Comparison of ENCODE assay signal across 21 cellular contexts in genomic region chr5:34847056-34847455, GRCh38. TPM values are rescaled to one million over a fixed set of nuclear protein-coding genes. Genes with fewer than 3 reads are reported as not detected.
A peak's percentile ranks its signal among the peaks of the same experiment; 100 is the strongest.
DNase-seq lines count a peak whose midpoint lies in the region; ATAC-seq and TF ChIP-seq lines count a peak whose summit lies in the region.
"Had no signal": no experiment of that assay in that cellular context is flagged by ENCODE, and none has a peak within 500 bp of the region (broad histone marks: within the 10 kb centered on the region; RNA-seq: fewer than 3 reads in every experiment).

No MANE protein-coding gene starts in this region.

- TF ChIP-seq CTCF in WERI-Rb-1 (IDR thresholded peaks at IDR 0.05; ENCODE audit: low read depth, low read length): no peak

- no peaks in the 10 kb centered on the region for H3K4me1 Mint-ChIP-seq in activated CD4-positive, alpha-beta T cell treated with anti-CD3 and anti-CD28 coated beads for 36 hours
- H3K4me1 Mint-ChIP-seq in activated CD4-positive, alpha-beta T cell treated with anti-CD3 and anti-CD28 coated beads, Interleukin-2, amount 10 ng/mL, durations not matched to agents 7 days and 5 days: no peaks in the 10 kb centered on the region
- H3K4me1 Mint-ChIP-seq in CD8-positive, alpha-beta memory T cell: no peaks in the 10 kb centered on the region
- H3K4me1 Mint-ChIP-seq: B cell had no signal

- no peak overlapping the region for H3K4me3 Mint-ChIP-seq in activated CD4-positive, alpha-beta T cell treated with anti-CD3 and anti-CD28 coated beads for 36 hours
- no peak overlapping the region for H3K4me3 Mint-ChIP-seq in activated CD4-positive, alpha-beta T cell treated with anti-CD3 and anti-CD28 coated beads, Interleukin-2, amount 10 ng/mL, durations not matched to agents 7 days and 5 days
- no peak overlapping the region for H3K4me3 Mint-ChIP-seq in CD8-positive, alpha-beta memory T cell
- H3K4me3 Mint-ChIP-seq: B cell; CD8-positive, alpha-beta T cell had no signal

- H3K4me1 ChIP-seq in CD8-positive, alpha-beta memory T cell (ENCODE audit: insufficient read depth, low read length): no peaks in the 10 kb centered on the region
- H3K4me1 ChIP-seq: BLaER1 treated with 17β-estradiol and CSF1 and Interleukin-3, amounts not matched to agents 10 nM and 100 nM; HAP-1 had no signal

- H3K9me3 Mint-ChIP-seq in activated CD4-positive, alpha-beta T cell treated with anti-CD3 and anti-CD28 coated beads for 36 hours (ENCODE audit: low read depth): no peaks in the 10 kb centered on the region
- H3K9me3 Mint-ChIP-seq in activated CD4-positive, alpha-beta T cell treated with anti-CD3 and anti-CD28 coated beads, Interleukin-2, amount 10 ng/mL, durations not matched to agents 7 days and 5 days: no peaks in the 10 kb centered on the region
- no peaks in the 10 kb centered on the region for H3K9me3 Mint-ChIP-seq in CD8-positive, alpha-beta memory T cell
- H3K9me3 Mint-ChIP-seq: CD8-positive, alpha-beta T cell had no signal

- intact Hi-C loops in activated CD4-positive, alpha-beta T cell treated with anti-CD3 and anti-CD28 coated beads for 36 hours (cut with DNase I, micrococcal nuclease): no loop called here

- H3K27me3 ChIP-seq in WERI-Rb-1 (ENCODE audit: insufficient read depth, low read depth, severe bottlenecking): no peaks in the 10 kb centered on the region
- no peaks in the 10 kb centered on the region for H3K27me3 ChIP-seq in CD8-positive, alpha-beta memory T cell (ENCODE audit: insufficient read depth, low read length, poor library complexity, severe bottlenecking)
- H3K27me3 ChIP-seq: BLaER1 treated with 17β-estradiol and CSF1 and Interleukin-3, amounts not matched to agents 10 nM and 100 nM had no signal

- no peaks in the 10 kb centered on the region for H3K9me3 ChIP-seq in WERI-Rb-1 (ENCODE audit: severe bottlenecking)
- H3K9me3 ChIP-seq in CD8-positive, alpha-beta memory T cell (ENCODE audit: low read length): no peaks in the 10 kb centered on the region
- H3K9me3 ChIP-seq: HAP-1 had no signal

- peak overlapping the region; percentile 71 for H3K27ac ChIP-seq in WERI-Rb-1
- no peak overlapping the region for H3K27ac ChIP-seq in CD8-positive, alpha-beta memory T cell (ENCODE audit: low read depth, low read length)
- H3K27ac ChIP-seq: BLaER1 treated with 17β-estradiol and CSF1 and Interleukin-3, amounts not matched to agents 10 nM and 100 nM; GM23248 had no signal

- no peaks in the 10 kb centered on the region for H3K36me3 ChIP-seq in WERI-Rb-1
- no peaks in the 10 kb centered on the region for H3K36me3 ChIP-seq in CD8-positive, alpha-beta memory T cell (ENCODE audit: insufficient read depth, low read length)
- H3K36me3 ChIP-seq: BLaER1 treated with 17β-estradiol and CSF1 and Interleukin-3, amounts not matched to agents 10 nM and 100 nM; HAP-1 had no signal

- peaks cover 3% of the 10 kb centered on the region for H3K27me3 Mint-ChIP-seq in activated CD4-positive, alpha-beta T cell treated with anti-CD3 and anti-CD28 coated beads for 36 hours
- H3K27me3 Mint-ChIP-seq in activated CD4-positive, alpha-beta T cell treated with anti-CD3 and anti-CD28 coated beads, Interleukin-2, amount 10 ng/mL, durations not matched to agents 7 days and 5 days: peaks cover 5% of the 10 kb centered on the region
- peaks cover 10 to 51% of the 10 kb centered on the region in 2 donors for H3K27me3 Mint-ChIP-seq in CD8-positive, alpha-beta memory T cell

- ATAC-seq in activated CD4-positive, alpha-beta T cell treated with anti-CD3 and anti-CD28 coated beads for 36 hours: peak; percentile 16
- ATAC-seq: CD8-positive, alpha-beta T cell had no signal

- CTCF ChIA-PET in activated CD4-positive, alpha-beta T cell treated with anti-CD3 and anti-CD28 coated beads for 36 hours (lab: Charles Lee): interaction anchor here (0.7 to 1.2 kb wide), 4 partner anchors 8 to 531 kb away, joined by 3 to 8 read pairs (median 4); partner anchors contain the start of gene TTC23L
- CTCF ChIA-PET in activated CD4-positive, alpha-beta T cell treated with anti-CD3 and anti-CD28 coated beads, Interleukin-2, amount 10 ng/mL, durations not matched to agents 7 days and 5 days (lab: Charles Lee): interaction anchor here (0.6 kb wide), 1 partner anchor 826 kb away, joined by 3 read pairs; no protein-coding TSS in a partner anchor
- CTCF ChIA-PET in CD8-positive, alpha-beta memory T cell (lab: Charles Lee): interaction anchor here (0.6 kb wide), 1 partner anchor 9 kb away, joined by 3 read pairs; no protein-coding TSS in a partner anchor

- no peak for DNase-seq in activated CD4-positive, alpha-beta T cell treated with anti-CD3 and anti-CD28 coated beads for 36 hours
- DNase-seq in activated CD4-positive, alpha-beta T cell treated with anti-CD3 and anti-CD28 coated beads, Interleukin-2, amount 10 ng/mL, durations not matched to agents 7 days and 5 days: no peak
- peak; percentile 96 to 99 for DNase-seq in NCI-H524 (lab: John Stamatoyannopoulos, UW)
- DNase-seq in WERI-Rb-1: peak; percentile 58
- DNase-seq in HK-2 (ENCODE audit: unreplicated experiment): no peak
- DNase-seq in CD8-positive, alpha-beta memory T cell: no peak
- no peak for DNase-seq in activated gamma-delta T cell (lab: John Stamatoyannopoulos, UW)
- DNase-seq: CD8-positive, alpha-beta T cell; COR-L47; DMS53; DND-41; EL; GM23248; KG1 had no signal

- POLR2A ChIA-PET in activated CD4-positive, alpha-beta T cell treated with anti-CD3 and anti-CD28 coated beads for 36 hours (lab: Charles Lee): interaction anchor here (0.7 to 1.2 kb wide), 2 partner anchors 9 to 264 kb away, joined by 3 to 5 read pairs; partner anchors contain the start of gene TTC23L
- POLR2A ChIA-PET in activated CD4-positive, alpha-beta T cell treated with anti-CD3 and anti-CD28 coated beads, Interleukin-2, amount 10 ng/mL, durations not matched to agents 7 days and 5 days (lab: Charles Lee): no interaction called here
- POLR2A ChIA-PET in CD8-positive, alpha-beta memory T cell (lab: Charles Lee): interaction anchor here (0.6 kb wide), 1 partner anchor 8 kb away, joined by 3 read pairs; the partner anchor contains the start of gene TTC23L

- no peaks in the 10 kb centered on the region for H3K36me3 Mint-ChIP-seq in activated CD4-positive, alpha-beta T cell treated with anti-CD3 and anti-CD28 coated beads for 36 hours (ENCODE audit: low read depth)
- no peaks in the 10 kb centered on the region for H3K36me3 Mint-ChIP-seq in activated CD4-positive, alpha-beta T cell treated with anti-CD3 and anti-CD28 coated beads, Interleukin-2, amount 10 ng/mL, durations not matched to agents 7 days and 5 days (ENCODE audit: low read depth)
- H3K36me3 Mint-ChIP-seq in CD8-positive, alpha-beta memory T cell: peaks cover 0 to 5% (median 0%) of the 10 kb centered on the region in 3 donors
- H3K36me3 Mint-ChIP-seq: CD8-positive, alpha-beta T cell had no signal

- H3K27ac Mint-ChIP-seq in activated CD4-positive, alpha-beta T cell treated with anti-CD3 and anti-CD28 coated beads for 36 hours: no peak overlapping the region
- H3K27ac Mint-ChIP-seq in activated CD4-positive, alpha-beta T cell treated with anti-CD3 and anti-CD28 coated beads, Interleukin-2, amount 10 ng/mL, durations not matched to agents 7 days and 5 days: no peak overlapping the region
- no peak overlapping the region for H3K27ac Mint-ChIP-seq in CD8-positive, alpha-beta memory T cell
- H3K27ac Mint-ChIP-seq: B cell; CD8-positive, alpha-beta T cell had no signal

- H3K4me3 ChIP-seq in WERI-Rb-1 (ENCODE audit: low read depth, low read length): no peak overlapping the region
- H3K4me3 ChIP-seq in CD8-positive, alpha-beta memory T cell (ENCODE audit: low read length): no peak overlapping the region
- H3K4me3 ChIP-seq: BLaER1 treated with 17β-estradiol and CSF1 and Interleukin-3, amounts not matched to agents 10 nM and 100 nM; GM23248; HAP-1 had no signal

RNA-seq across cellular contexts. Expression of gene TTC23L, which starts 8.1 kb away (rescaled TPM):
- under 1 TPM; 0.26 to 0.30 TPM for total RNA-seq in activated CD4-positive, alpha-beta T cell treated with anti-CD3 and anti-CD28 coated beads for 36 hours
- total RNA-seq in activated CD4-positive, alpha-beta T cell treated with anti-CD3 and anti-CD28 coated beads, Interleukin-2, amount 10 ng/mL, durations not matched to agents 7 days and 5 days: not detected
- under 1 TPM; 0.24 to 0.63 TPM for total RNA-seq in CD8-positive, alpha-beta memory T cell
- not detected for polyA plus RNA-seq in CD8-positive, alpha-beta memory T cell
- total RNA-seq: A172; CD8-positive, alpha-beta T cell; G401; H4; HT-29 had no signal
- polyA plus RNA-seq: GM23248 had no signal

Comparison
In these comparisons a context has a peak if more than half of its experiments do, and no peak if none do; other contexts are left out.
1. DNase-seq: peak in NCI-H524 (2 of 2) and WERI-Rb-1 (single experiment); none in activated CD4-positive, alpha-beta T cell treated with anti-CD3 and anti-CD28 coated beads for 36 hours (single experiment), activated CD4-positive, alpha-beta T cell treated with anti-CD3 and anti-CD28 coated beads, Interleukin-2, amount 10 ng/mL, durations not matched to agents 7 days and 5 days (single experiment), HK-2 (single experiment), CD8-positive, alpha-beta memory T cell (0 of 5) and activated gamma-delta T cell (single experiment).